In genomic region chrX:133440797-133441163, GRCh38 we compare ENCODE assay signal across 25 cellular contexts. TPM values are rescaled to one million over a fixed set of nuclear protein-coding genes. Genes with fewer than 3 reads are reported as not detected.
"Had no signal": no experiment of that assay in that cellular context is flagged by ENCODE, and none has a peak within 500 bp of the region (broad histone marks: within the 10 kb centered on the region; RNA-seq: fewer than 3 reads in every experiment).

No MANE protein-coding gene starts in this region.

- H3K27me3 ChIP-seq: ascending aorta, body of pancreas, SJSA1 had no signal

- ATAC-seq: activated CD8-positive, alpha-beta memory T cell treated with anti-CD3 and anti-CD28 coated beads, Interleukin-2, amount 10 ng/mL, durations not matched to agents 7 days and 5 days; body of pancreas; PC-3 had no signal

- H3K9me3 ChIP-seq: ascending aorta, body of pancreas, SJSA1 had no signal

- H3K4me3 Mint-ChIP-seq: activated CD8-positive, alpha-beta memory T cell treated with anti-CD3 and anti-CD28 coated beads, Interleukin-2, amount 10 ng/mL, durations not matched to agents 7 days and 5 days; activated naive CD4-positive, alpha-beta T cell treated with anti-CD3 and anti-CD28 coated beads, Interleukin-2, amount 50 U/mL, for 24 hours; activated T-cell treated with anti-CD3 and anti-CD28 coated beads, Interleukin-2, amount 50 U/mL, for 24 hours; activated T-helper 1 cell treated with anti-CD3 and anti-CD28 coated beads, Interleukin-12 subunit alpha, Interleukin-12 subunit beta, Interleukin-2, Interleukin-4 antibody, amounts not matched to agents 30 ng/mL and 10 ng/mL and 1 ng/mL, durations not matched to agents 14 hours and 24 hours and 36 hours; central memory CD8-positive, alpha-beta T cell; T-helper 1 cell treated with Interleukin-12 subunit alpha and Interleukin-12 subunit beta and Interleukin-4 antibody, amounts not matched to agents 30 μg/mL and 1 μg/mL, for 36 hours had no signal

- H3K27me3 Mint-ChIP-seq: central memory CD8-positive, alpha-beta T cell had no signal

- DNase-seq: activated CD4-positive, alpha-beta T cell treated with anti-CD3 and anti-CD28 coated beads for 48 hours; activated CD4-positive, alpha-beta T cell treated with anti-CD3 and anti-CD28 coated beads, Interleukin-2, amount 50 U/mL, for 4 hours; activated CD4-positive, CD25-positive, alpha-beta regulatory T cell treated with anti-CD3 and anti-CD28 coated beads, Interleukin-2, amount 50 U/mL, for 72 hours; activated CD8-positive, alpha-beta memory T cell treated with anti-CD3 and anti-CD28 coated beads, Interleukin-2, amount 10 ng/mL, durations not matched to agents 7 days and 5 days; activated effector memory CD4-positive, alpha-beta T cell treated with Interleukin-2 at 50 U/mL for 16 hours; activated naive CD4-positive, alpha-beta T cell; activated T-cell treated with anti-CD3 and anti-CD28 coated beads, Interleukin-2, amount 50 U/mL, for 24 hours; amniotic stem cell; body of pancreas; Karpas-422; MM.1S; NCI-H1105; NCI-H1436; NCI-H1694 treated with DMSO at 0.1 percent for 48 hours; NCI-H2029 treated with DMSO at 0.1 percent for 48 hours; NCI-H510A treated with DMSO at 0.1 percent for 48 hours; NCI-H69; PC-3; SHP77 had no signal

- H3K4me1 Mint-ChIP-seq: activated CD8-positive, alpha-beta memory T cell treated with anti-CD3 and anti-CD28 coated beads, Interleukin-2, amount 10 ng/mL, durations not matched to agents 7 days and 5 days had no signal

- H3K36me3 Mint-ChIP-seq: activated CD8-positive, alpha-beta memory T cell treated with anti-CD3 and anti-CD28 coated beads, Interleukin-2, amount 10 ng/mL, durations not matched to agents 7 days and 5 days; activated naive CD4-positive, alpha-beta T cell treated with anti-CD3 and anti-CD28 coated beads, Interleukin-2, amount 50 U/mL, for 24 hours had no signal

- H3K36me3 ChIP-seq: ascending aorta, SJSA1 had no signal

- H3K4me1 ChIP-seq: ascending aorta, body of pancreas had no signal

- H3K4me3 ChIP-seq: ascending aorta, body of pancreas, SJSA1 had no signal

- H3K27ac Mint-ChIP-seq: activated CD8-positive, alpha-beta memory T cell treated with anti-CD3 and anti-CD28 coated beads, Interleukin-2, amount 10 ng/mL, durations not matched to agents 7 days and 5 days; activated naive CD4-positive, alpha-beta T cell treated with anti-CD3 and anti-CD28 coated beads, Interleukin-2, amount 50 U/mL, for 24 hours; activated T-cell treated with anti-CD3 and anti-CD28 coated beads, Interleukin-2, amount 50 U/mL, for 24 hours; activated T-helper 1 cell treated with anti-CD3 and anti-CD28 coated beads, Interleukin-12 subunit alpha, Interleukin-12 subunit beta, Interleukin-2, Interleukin-4 antibody, amounts not matched to agents 30 ng/mL and 10 ng/mL and 1 ng/mL, durations not matched to agents 14 hours and 24 hours and 36 hours; T-helper 1 cell treated with Interleukin-12 subunit alpha and Interleukin-12 subunit beta and Interleukin-4 antibody, amounts not matched to agents 30 μg/mL and 1 μg/mL, for 36 hours had no signal

- H3K9me3 Mint-ChIP-seq: activated naive CD4-positive, alpha-beta T cell treated with anti-CD3 and anti-CD28 coated beads, Interleukin-2, amount 50 U/mL, for 24 hours; activated T-cell treated with anti-CD3 and anti-CD28 coated beads, Interleukin-2, amount 50 U/mL, for 24 hours; activated T-helper 1 cell treated with anti-CD3 and anti-CD28 coated beads, Interleukin-12 subunit alpha, Interleukin-12 subunit beta, Interleukin-2, Interleukin-4 antibody, amounts not matched to agents 30 ng/mL and 10 ng/mL and 1 ng/mL, durations not matched to agents 14 hours and 24 hours and 36 hours; central memory CD8-positive, alpha-beta T cell; T-helper 1 cell treated with Interleukin-12 subunit alpha and Interleukin-12 subunit beta and Interleukin-4 antibody, amounts not matched to agents 30 μg/mL and 1 μg/mL, for 36 hours had no signal

- H3K27ac ChIP-seq: ascending aorta, body of pancreas, SJSA1 had no signal

RNA-seq across cellular contexts. Expression of gene GPC4, which starts 25.5 kb away (rescaled TPM):
- total RNA-seq: activated CD8-positive, alpha-beta memory T cell treated with anti-CD3 and anti-CD28 coated beads, Interleukin-2, amount 10 ng/mL, durations not matched to agents 7 days and 5 days; activated T-helper 1 cell treated with anti-CD3 and anti-CD28 coated beads, Interleukin-12 subunit alpha, Interleukin-12 subunit beta, Interleukin-2, Interleukin-4 antibody, amounts not matched to agents 30 ng/mL and 10 ng/mL and 1 ng/mL, durations not matched to agents 14 hours and 24 hours and 36 hours had no signal
